In genomic region chr2:120499784-120500495, GRCh38 we compare ENCODE assay signal across 1 cellular context.
TF ChIP-seq lines count a peak whose summit lies in the region.

No MANE protein-coding gene starts in this region.

TF ChIP-seq in HepG2, 621 proteins besides CTCF, POLR2A, EP300 and RAD21 (continued from another document):
- TF ChIP-seq ZNF784 (CRISPR knock-in tag; IDR thresholded peaks at IDR 0.05; ENCODE audit: borderline replicate concordance) (no peak), ZNF10 (CRISPR knock-in tag; IDR thresholded peaks at IDR 0.05; ENCODE audit: borderline replicate concordance, low read depth) (no peak), ETV5 (CRISPR knock-in tag; IDR thresholded peaks at IDR 0.05; ENCODE audit: borderline replicate concordance) (peak; percentile 94; the same call in 1 of the 2 replicates), NFYB (CRISPR knock-in tag; IDR thresholded peaks at IDR 0.05) (peak; percentile 14; the same call in 1 of the 2 replicates), CREB1 (IDR thresholded peaks at IDR 0.05) (peak; percentile 50; the same call in 1 of the 2 replicates), CREB1 (CRISPR knock-in tag; IDR thresholded peaks at IDR 0.05) (0 out of 2 replicates have a peak, but pooled peaks have one; percentile 64), HDAC1 (CRISPR knock-in tag; IDR thresholded peaks at IDR 0.05) (no peak), THAP7 (CRISPR knock-in tag; IDR thresholded peaks at IDR 0.05) (0 out of 2 replicates have a peak, but pooled peaks have one; percentile 32), ZNF83 (CRISPR knock-in tag; IDR thresholded peaks at IDR 0.05; ENCODE audit: borderline replicate concordance) (no peak), LCORL (IDR thresholded peaks at IDR 0.05) (no peak), LCORL (CRISPR knock-in tag; IDR thresholded peaks at IDR 0.05) (0 out of 2 replicates have a peak, but pooled peaks have one; percentile 36), ZBTB1 (CRISPR knock-in tag; IDR thresholded peaks at IDR 0.05; ENCODE audit: borderline replicate concordance) (no peak), ESRRA (CRISPR knock-in tag; IDR thresholded peaks at IDR 0.05; ENCODE audit: low read depth) (no peak), ZNF501 (CRISPR knock-in tag; IDR thresholded peaks at IDR 0.05) (peak; percentile 44; the same call in 1 of the 2 replicates)
- TF ChIP-seq, protein P1, sequence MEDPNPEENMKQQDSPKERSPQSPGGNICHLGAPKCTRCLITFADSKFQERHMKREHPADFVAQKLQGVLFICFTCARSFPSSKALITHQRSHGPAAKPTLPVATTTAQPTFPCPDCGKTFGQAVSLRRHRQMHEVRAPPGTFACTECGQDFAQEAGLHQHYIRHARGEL (CRISPR knock-in tag; IDR thresholded peaks at IDR 0.05) = no peak
- TF ChIP-seq, protein P2, sequence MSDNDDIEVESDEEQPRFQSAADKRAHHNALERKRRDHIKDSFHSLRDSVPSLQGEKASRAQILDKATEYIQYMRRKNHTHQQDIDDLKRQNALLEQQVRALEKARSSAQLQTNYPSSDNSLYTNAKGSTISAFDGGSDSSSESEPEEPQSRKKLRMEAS (IDR thresholded peaks at IDR 0.05) = peak; percentile 49; the same call in 1 of the 2 replicates
- TF ChIP-seq, protein P3, sequence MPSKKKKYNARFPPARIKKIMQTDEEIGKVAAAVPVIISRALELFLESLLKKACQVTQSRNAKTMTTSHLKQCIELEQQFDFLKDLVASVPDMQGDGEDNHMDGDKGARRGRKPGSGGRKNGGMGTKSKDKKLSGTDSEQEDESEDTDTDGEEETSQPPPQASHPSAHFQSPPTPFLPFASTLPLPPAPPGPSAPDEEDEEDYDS (CRISPR knock-in tag; IDR thresholded peaks at IDR 0.05) = no peak
- TF ChIP-seq, protein P4, sequence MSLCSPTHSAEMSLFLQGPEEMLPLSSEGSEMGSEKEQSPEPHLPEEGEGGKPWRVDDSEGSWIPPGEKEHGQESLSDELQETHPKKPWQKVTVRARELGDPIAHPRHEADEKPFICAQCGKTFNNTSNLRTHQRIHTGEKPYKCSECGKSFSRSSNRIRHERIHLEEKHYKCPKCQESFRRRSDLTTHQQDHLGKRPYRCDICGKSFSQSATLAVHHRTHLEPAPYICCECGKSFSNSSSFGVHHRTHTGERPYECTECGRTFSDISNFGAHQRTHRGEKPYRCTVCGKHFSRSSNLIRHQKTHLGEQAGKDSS (CRISPR knock-in tag; IDR thresholded peaks at IDR 0.05; ENCODE audit: borderline replicate concordance, low read depth) = 0 out of 2 replicates have a peak, but pooled peaks have one; percentile 30
- TF ChIP-seq, protein P5, sequence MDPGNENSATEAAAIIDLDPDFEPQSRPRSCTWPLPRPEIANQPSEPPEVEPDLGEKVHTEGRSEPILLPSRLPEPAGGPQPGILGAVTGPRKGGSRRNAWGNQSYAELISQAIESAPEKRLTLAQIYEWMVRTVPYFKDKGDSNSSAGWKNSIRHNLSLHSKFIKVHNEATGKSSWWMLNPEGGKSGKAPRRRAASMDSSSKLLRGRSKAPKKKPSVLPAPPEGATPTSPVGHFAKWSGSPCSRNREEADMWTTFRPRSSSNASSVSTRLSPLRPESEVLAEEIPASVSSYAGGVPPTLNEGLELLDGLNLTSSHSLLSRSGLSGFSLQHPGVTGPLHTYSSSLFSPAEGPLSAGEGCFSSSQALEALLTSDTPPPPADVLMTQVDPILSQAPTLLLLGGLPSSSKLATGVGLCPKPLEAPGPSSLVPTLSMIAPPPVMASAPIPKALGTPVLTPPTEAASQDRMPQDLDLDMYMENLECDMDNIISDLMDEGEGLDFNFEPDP (CRISPR knock-in tag; conservative IDR thresholded peaks at IDR 0.05) = 0 out of 2 replicates have a peak, but pooled peaks have one; percentile 22
TF ChIP-seq in HepG2: peak in this region for 64.
